In genomic region chr10:94192333-94192732, GRCh38 we compare ENCODE assay signal across 23 cellular contexts.
DNase-seq lines count a peak whose midpoint lies in the region; ATAC-seq and TF ChIP-seq lines count a peak whose summit lies in the region.
"Had no signal": no experiment of that assay in that cellular context is flagged by ENCODE, and none has a peak within 500 bp of the region (broad histone marks: within the 10 kb centered on the region; RNA-seq: fewer than 3 reads in every experiment).

No MANE protein-coding gene starts in this region.

- no peak for ATAC-seq in GM18519 (IDR thresholded peaks at IDR 0.05; ENCODE audit: low FRiP score, unreplicated experiment)
- ATAC-seq: CD8-positive, alpha-beta T cell; GM12878 had no signal

- H3K4me3 Mint-ChIP-seq in osteocyte (ENCODE audit: unreplicated experiment) (no peak overlapping the region), Calu3 (ENCODE audit: low read depth, unreplicated experiment) (no peak overlapping the region)
- H3K4me3 Mint-ChIP-seq: B cell; CD4-positive, alpha-beta T cell; CD8-positive, alpha-beta T cell had no signal

- H3K9me3 Mint-ChIP-seq in osteocyte (ENCODE audit: unreplicated experiment) = no peaks in the 10 kb centered on the region
- no peaks in the 10 kb centered on the region for H3K9me3 Mint-ChIP-seq in Calu3 (ENCODE audit: low read depth, unreplicated experiment)
- H3K9me3 Mint-ChIP-seq: CD4-positive, alpha-beta T cell; CD8-positive, alpha-beta T cell had no signal

- peaks cover 7% of the 10 kb centered on the region for H3K4me1 ChIP-seq in HEK293 (ENCODE audit: control insufficient read depth, insufficient read depth, low read length)
- H3K4me1 ChIP-seq in muscle layer of colon (ENCODE audit: insufficient read depth, low read length) = peaks cover 33% of the 10 kb centered on the region
- H3K4me1 ChIP-seq in uterus = peaks cover 0 to 6% of the 10 kb centered on the region in 2 donors
- H3K4me1 ChIP-seq: BLaER1 treated with 17β-estradiol and CSF1 and Interleukin-3, amounts not matched to agents 10 nM and 100 nM; Caco-2 had no signal

- no peak for TF ChIP-seq CTCF in HEK293 (tag by site-specific recombination; IDR thresholded peaks at IDR 0.05)
- no peak for TF ChIP-seq CTCF in brain microvascular endothelial cell (IDR thresholded peaks at IDR 0.05; ENCODE audit: low read depth, low read length, missing control alignments)
- TF ChIP-seq CTCF in osteocyte (IDR thresholded peaks at IDR 0.05) = no peak
- TF ChIP-seq CTCF in uterus (IDR thresholded peaks at IDR 0.05) = no peak
- TF ChIP-seq CTCF in Calu3 (IDR thresholded peaks at IDR 0.05; ENCODE audit: unreplicated experiment) = no peak

- H3K9me3 ChIP-seq in HEK293 (ENCODE audit: control insufficient read depth, insufficient read depth, low read depth, low read length) = no peaks in the 10 kb centered on the region
- H3K9me3 ChIP-seq in muscle layer of colon (ENCODE audit: low read length) = no peaks in the 10 kb centered on the region
- no peaks in the 10 kb centered on the region for H3K9me3 ChIP-seq in uterus
- H3K9me3 ChIP-seq: BLaER1 treated with 17β-estradiol and CSF1 and Interleukin-3, amounts not matched to agents 10 nM and 100 nM; Caco-2 had no signal

- H3K4me1 Mint-ChIP-seq in osteocyte (ENCODE audit: unreplicated experiment) = peaks cover 40% of the 10 kb centered on the region
- H3K4me1 Mint-ChIP-seq in Calu3 (ENCODE audit: low read depth, unreplicated experiment) = no peaks in the 10 kb centered on the region
- H3K4me1 Mint-ChIP-seq: B cell had no signal

- no peak overlapping the region for H3K9ac ChIP-seq in muscle layer of colon (ENCODE audit: low read length)
- H3K9ac ChIP-seq: BLaER1 treated with 17β-estradiol and CSF1 and Interleukin-3, amounts not matched to agents 10 nM and 100 nM had no signal

- TF ChIP-seq POLR2A in uterus (IDR thresholded peaks at IDR 0.05) = no peak

- no TSS peak for BruUV-seq in Calu3 (replicated peaks; lab: Mats Ljungman, UMichigan)

- CTCF ChIA-PET in HEK293 (lab: Yijun Ruan, JAX) = interaction anchor here (0.9 to 1.5 kb wide), 2 partner anchors 41 to 275 kb away, joined by 3 to 6 read pairs; no protein-coding TSS in a partner anchor
- CTCF ChIA-PET in Calu3 (lab: Charles Lee) = no interaction called here

- H3K36me3 Mint-ChIP-seq in osteocyte (ENCODE audit: unreplicated experiment) = no peaks in the 10 kb centered on the region
- H3K36me3 Mint-ChIP-seq in Calu3 (ENCODE audit: insufficient read depth, unreplicated experiment) = no peaks in the 10 kb centered on the region
- H3K36me3 Mint-ChIP-seq: CD8-positive, alpha-beta T cell had no signal

- POLR2A ChIA-PET in HEK293 (lab: Yijun Ruan, JAX) = no interaction called here

- intact Hi-C loops in uterus (cut with DNase I; ENCODE audit: low total_unique reads) = no loop called here
- intact Hi-C loops in Calu3 (cut with micrococcal nuclease; ENCODE audit: unreplicated experiment) = no loop called here

- H3K27me3 Mint-ChIP-seq in osteocyte (ENCODE audit: unreplicated experiment) (no peaks in the 10 kb centered on the region), Calu3 (ENCODE audit: unreplicated experiment) (peaks cover 45% of the 10 kb centered on the region)

- H3K27ac ChIP-seq in HEK293 (ENCODE audit: extremely low read depth, low read depth, low read length) (no peak overlapping the region), brain microvascular endothelial cell (peak overlapping the region; percentile 46), muscle layer of colon (ENCODE audit: low read depth, low read length) (peak overlapping the region; percentile 2), uterus (peak overlapping the region in 1 of 2 donors; percentile 33)
- H3K27ac ChIP-seq: BLaER1 treated with 17β-estradiol and CSF1 and Interleukin-3, amounts not matched to agents 10 nM and 100 nM; C4-2B had no signal

- H3K27me3 ChIP-seq in brain microvascular endothelial cell (replicated peaks) (no peaks in the 10 kb centered on the region), muscle layer of colon (ENCODE audit: control insufficient read depth in 1 of 2, insufficient read depth in 2 of 2, low read length in 2 of 2) (no peaks in the 10 kb centered on the region), uterus (no peaks in the 10 kb centered on the region)
- H3K27me3 ChIP-seq: BLaER1 treated with 17β-estradiol and CSF1 and Interleukin-3, amounts not matched to agents 10 nM and 100 nM had no signal

- no peaks in the 10 kb centered on the region for H3K36me3 ChIP-seq in HEK293 (ENCODE audit: control insufficient read depth in 2 of 2, insufficient read depth in 1 of 2, low read length in 2 of 2)
- no peaks in the 10 kb centered on the region for H3K36me3 ChIP-seq in brain microvascular endothelial cell (replicated peaks)
- no peaks in the 10 kb centered on the region for H3K36me3 ChIP-seq in muscle layer of colon (ENCODE audit: insufficient read depth, low read length)
- H3K36me3 ChIP-seq in uterus = no peaks in the 10 kb centered on the region
- H3K36me3 ChIP-seq: BLaER1 treated with 17β-estradiol and CSF1 and Interleukin-3, amounts not matched to agents 10 nM and 100 nM had no signal

- H3K27ac Mint-ChIP-seq in osteocyte (ENCODE audit: unreplicated experiment) (peak overlapping the region; percentile 80), Calu3 (ENCODE audit: unreplicated experiment) (no peak overlapping the region)
- H3K27ac Mint-ChIP-seq: B cell; CD4-positive, alpha-beta T cell; CD8-positive, alpha-beta T cell had no signal

- no peak for DNase-seq in brain microvascular endothelial cell
- DNase-seq in osteocyte (ENCODE audit: extremely low spot score, unreplicated experiment) = no peak
- no peak for DNase-seq in uterus
- no peak for DNase-seq in HuH-7.5 (ENCODE audit: low spot score)
- no peak for DNase-seq in Calu3
- DNase-seq: 8988T; AML-193; Caco-2; CD4-positive, alpha-beta T cell; CD8-positive, alpha-beta T cell; DMS 273 treated with DMSO at 0.1 percent for 48 hours; DMS153; DMS53; DMS79; DND-41; GDM1 had no signal

- in situ Hi-C loops in brain microvascular endothelial cell (cut with HindIII; ENCODE audit: low pct_ligation_motif_present, low sequenced_read_pairs) = no loop called here

- H3K4me3 ChIP-seq in HEK293 (ENCODE audit: low read depth, low read length) (no peak overlapping the region), brain microvascular endothelial cell (ENCODE audit: low read depth, low read length) (no peak overlapping the region), muscle layer of colon (ENCODE audit: low read depth in 1 of 2, low read length in 2 of 2) (no peak overlapping the region), uterus (no peak overlapping the region)
- H3K4me3 ChIP-seq: BLaER1 treated with 17β-estradiol and CSF1 and Interleukin-3, amounts not matched to agents 10 nM and 100 nM; GM12878 had no signal

TF ChIP-seq in HEK293, 187 proteins besides CTCF, POLR2A, EP300 and RAD21:
- TF ChIP-seq ZNF404 (tag by site-specific recombination; IDR thresholded peaks at IDR 0.05) (no peak), ZNF76 (tag by site-specific recombination; IDR thresholded peaks at IDR 0.05; ENCODE audit: borderline replicate concordance, low read depth) (no peak), ZNF280D (tag by site-specific recombination; IDR thresholded peaks at IDR 0.05) (no peak), ZNF223 (tag by site-specific recombination; IDR thresholded peaks at IDR 0.05) (no peak), ZNF580 (tag by site-specific recombination; IDR thresholded peaks at IDR 0.05) (peak; percentile 43; the same call in 1 of the 2 replicates), ZBTB17 (tag by site-specific recombination; IDR thresholded peaks at IDR 0.05) (no peak), ZNF146 (tag by site-specific recombination; IDR thresholded peaks at IDR 0.05) (peak; percentile 95), GFI1B (tag by site-specific recombination; IDR thresholded peaks at IDR 0.05) (no peak), ZFP37 (tag by site-specific recombination; IDR thresholded peaks at IDR 0.05) (no peak), ZNF391 (tag by site-specific recombination; IDR thresholded peaks at IDR 0.05; ENCODE audit: borderline replicate concordance, low read depth) (no peak), ZNF155 (tag by site-specific recombination; IDR thresholded peaks at IDR 0.05) (no peak)
